Comparison of ENCODE assay signal across 27 cellular contexts in the genomic region with DNA sequence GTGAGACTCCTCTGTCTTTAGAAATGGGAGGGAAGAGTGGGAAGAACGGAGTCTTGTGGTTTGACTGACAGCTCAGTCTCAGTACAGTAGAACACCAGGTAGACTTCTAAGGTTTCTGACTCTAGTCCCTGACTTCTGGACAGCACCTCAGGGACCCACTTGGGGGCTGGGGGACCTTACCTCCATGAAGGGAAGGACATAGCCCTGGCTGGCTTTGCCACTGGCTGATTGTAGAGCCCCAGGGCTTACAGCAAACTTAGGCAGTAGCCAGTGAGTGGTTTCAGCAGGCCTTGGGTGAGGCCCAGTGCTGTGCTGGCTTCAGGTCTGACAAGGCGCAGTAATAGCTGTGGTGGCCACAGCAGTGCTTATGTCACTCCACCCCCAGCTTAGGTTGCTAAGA.
"Had no signal": no experiment of that assay in that cellular context is flagged by ENCODE, and none has a peak within 500 bp of the region (broad histone marks: within the 10 kb centered on the region; RNA-seq: fewer than 3 reads in every experiment).

No MANE protein-coding gene starts in this region.

- H3K9me3 Mint-ChIP-seq: mesothelial cell of epicardium, nephron progenitor cell, neural progenitor cell had no signal

- H3K27ac ChIP-seq: heart left ventricle, left ventricle myocardium inferior, neural progenitor cell, pancreas, psoas muscle, right lobe of liver, suprapubic skin, thoracic aorta, tibial artery, uterus had no signal

- H3K27me3 Mint-ChIP-seq: naive B cell had no signal

- H3K36me3 ChIP-seq: heart left ventricle, left ventricle myocardium inferior, neural progenitor cell, pancreas, right lobe of liver, suprapubic skin, thoracic aorta, tibial artery, uterus had no signal

- H3K4me3 Mint-ChIP-seq: immature natural killer cell, mesothelial cell of epicardium, naive B cell, natural killer cell, nephron progenitor cell, neural progenitor cell had no signal

- ATAC-seq: heart left ventricle, natural killer cell, pancreas, psoas muscle, right lobe of liver had no signal

- H3K27ac Mint-ChIP-seq: immature natural killer cell, mesothelial cell of epicardium, naive B cell, natural killer cell, nephron progenitor cell, neural progenitor cell had no signal

- H3K4me1 Mint-ChIP-seq: immature natural killer cell, mesothelial cell of epicardium, naive B cell, natural killer cell, nephron progenitor cell, neural progenitor cell had no signal

- H3K36me3 Mint-ChIP-seq: immature natural killer cell, mesothelial cell of epicardium, naive B cell, natural killer cell, neural progenitor cell had no signal

- FAIRE-seq: islet of Langerhans, pancreas had no signal

- H3K4me3 ChIP-seq: heart left ventricle, left ventricle myocardium inferior, lung, neural progenitor cell, pancreas, psoas muscle, right lobe of liver, smooth muscle cell, suprapubic skin, thoracic aorta, tibial artery, uterus had no signal

- H3K9ac ChIP-seq: neural progenitor cell had no signal

- H3K27me3 ChIP-seq: heart left ventricle, neural progenitor cell, pancreas, right lobe of liver, suprapubic skin, tibial artery, uterus had no signal

- DNase-seq: heart left ventricle; hypothalamus; immature natural killer cell; left ventricle myocardium inferior; mesendoderm; naive B cell; natural killer cell; nephron progenitor cell; posterior cingulate gyrus; right lobe of liver; stimulated activated CD4-positive, alpha-beta T cell treated with anti-CD3 and anti-CD28 coated beads, Interleukin-12 subunit alpha, Interleukin-12 subunit beta, amount 100 ng/mL, for 4 hours; stimulated activated CD4-positive, alpha-beta T cell treated with anti-CD3 and anti-CD28 coated beads, Interleukin-15, amount 100 ng/mL, for 24 hours; stimulated activated CD4-positive, alpha-beta T cell treated with anti-CD3 and anti-CD28 coated beads, Interleukin-2, amount 100 ng/mL, for 24 hours; stimulated activated CD4-positive, alpha-beta T cell treated with anti-CD3 and anti-CD28 coated beads, Interleukin-4, amount 100 ng/mL, for 1 hour; stimulated activated naive CD4-positive, alpha-beta T cell treated with Interleukin-2 at 50 U/mL for 16 hours; tibial artery; trophoblast cell; uterus had no signal

- H3K4me1 ChIP-seq: heart left ventricle, left ventricle myocardium inferior, neural progenitor cell, pancreas, psoas muscle, right lobe of liver, suprapubic skin, tibial artery, uterus had no signal

- H3K9me3 ChIP-seq: heart left ventricle, left ventricle myocardium inferior, pancreas, psoas muscle, right lobe of liver, suprapubic skin, thoracic aorta, tibial artery, uterus had no signal
